Comparison of ENCODE assay signal across 9 cellular contexts in genomic region chr22:30005213-30005857, GRCh38.
DNase-seq lines count a peak whose midpoint lies in the region; ATAC-seq and TF ChIP-seq lines count a peak whose summit lies in the region.
"Had no signal": no experiment of that assay in that cellular context is flagged by ENCODE, and none has a peak within 500 bp of the region (broad histone marks: within the 10 kb centered on the region; RNA-seq: fewer than 3 reads in every experiment).

No MANE protein-coding gene starts in this region.

- peaks cover 75% of the 10 kb centered on the region for H3K36me3 Mint-ChIP-seq in activated T-helper 17 cell treated with anti-CD3 and anti-CD28 coated beads, Interleukin-2, amount 50 U/mL, for 72 hours (ENCODE audit: low read depth)

- H3K4me1 Mint-ChIP-seq in activated T-helper 17 cell treated with anti-CD3 and anti-CD28 coated beads, Interleukin-2, amount 50 U/mL, for 72 hours: no peaks in the 10 kb centered on the region

- H3K4me3 ChIP-seq in tibial artery: no peak overlapping the region
- H3K4me3 ChIP-seq: SK-N-MC had no signal

- H3K27me3 ChIP-seq in tibial artery: no peaks in the 10 kb centered on the region

- H3K4me1 ChIP-seq in tibial artery: no peaks in the 10 kb centered on the region

- H3K36me3 ChIP-seq in tibial artery: peaks cover 47 to 67% (median 52%) of the 10 kb centered on the region in 3 donors

- H3K27ac Mint-ChIP-seq in activated T-helper 17 cell treated with anti-CD3 and anti-CD28 coated beads, Interleukin-2, amount 50 U/mL, for 72 hours: no peak overlapping the region

- H3K27ac ChIP-seq in tibial artery: no peak overlapping the region
- H3K27ac ChIP-seq: SK-N-MC had no signal

- TF ChIP-seq CTCF in tibial artery (IDR thresholded peaks at IDR 0.05): peak; percentile 80 to 96

- DNase-seq in COLO668 (lab: John Stamatoyannopoulos, UW; ENCODE audit: unreplicated experiment) (peak; percentile 74), HT1080 (ENCODE audit: low read depth) (peak; percentile 69), RKO (ENCODE audit: low spot score) (peak; percentile 65), fibroblast of the conjunctiva (ENCODE audit: low read depth) (peak; percentile 60), occipital lobe (lab: John Stamatoyannopoulos, UW) (peak; percentile 61), tibial artery (peak; percentile 81 to 86), GOT3 (lab: John Stamatoyannopoulos, UW) (no peak)

- no peaks in the 10 kb centered on the region for H3K9me3 ChIP-seq in tibial artery

- intact Hi-C loops in tibial artery (cut with DNase I; ENCODE audit: low total_unique reads): loop anchor here (10.0 kb wide), 4 partner anchors 121 to 371 kb away; partner anchors contain the start of genes ASCC2 and MTMR3

- peak; percentile 72 for ATAC-seq in activated T-helper 17 cell treated with anti-CD3 and anti-CD28 coated beads, Interleukin-2, amount 50 U/mL, for 72 hours (replicated peaks)

- H3K4me3 Mint-ChIP-seq in activated T-helper 17 cell treated with anti-CD3 and anti-CD28 coated beads, Interleukin-2, amount 50 U/mL, for 72 hours: no peak overlapping the region

- no peaks in the 10 kb centered on the region for H3K27me3 Mint-ChIP-seq in activated T-helper 17 cell treated with anti-CD3 and anti-CD28 coated beads, Interleukin-2, amount 50 U/mL, for 72 hours

- H3K9me3 Mint-ChIP-seq in activated T-helper 17 cell treated with anti-CD3 and anti-CD28 coated beads, Interleukin-2, amount 50 U/mL, for 72 hours: no peaks in the 10 kb centered on the region
